ENCODE assay signal across 1 cellular context in the genomic region with DNA sequence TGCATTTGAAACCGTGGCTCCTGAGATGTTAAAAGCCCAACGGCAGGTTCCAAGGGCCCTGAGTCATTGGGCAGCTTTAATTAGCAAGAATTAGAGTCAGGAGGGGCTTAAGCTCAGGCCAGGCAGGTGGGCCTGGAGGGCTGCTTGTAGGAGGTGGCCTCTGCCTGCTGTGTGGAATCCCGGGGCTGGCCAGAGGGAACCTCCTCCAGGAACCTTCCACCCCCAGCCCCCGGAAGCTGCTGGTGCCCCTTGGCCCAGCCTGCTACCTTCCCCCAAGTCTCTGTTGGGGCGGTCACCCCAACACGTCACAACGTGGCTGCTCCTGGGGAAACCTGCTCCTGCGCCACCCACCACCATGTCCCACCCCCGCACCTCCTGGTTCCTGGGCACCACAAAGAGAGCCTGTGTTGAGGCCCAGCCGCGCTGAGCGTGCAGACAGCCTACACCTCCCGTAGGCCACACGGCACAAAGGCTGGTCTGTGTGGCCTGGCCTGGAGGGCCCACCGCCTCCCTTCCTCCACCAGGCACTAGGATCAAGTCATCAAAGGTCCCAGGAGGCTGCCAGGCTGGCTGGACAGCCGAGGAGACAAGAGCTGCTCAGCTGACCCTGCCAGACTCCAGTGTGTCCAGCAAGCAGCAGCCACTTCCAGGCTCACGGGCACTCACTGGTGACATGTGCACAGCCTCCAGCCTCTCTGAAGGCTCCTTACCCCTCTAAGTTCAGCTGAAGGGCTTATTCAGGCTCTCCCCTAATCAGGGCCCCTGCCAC.
TF ChIP-seq lines count a peak whose summit lies in the region.

No MANE protein-coding gene starts in this region.

TF ChIP-seq in HepG2, 621 proteins besides CTCF, POLR2A, EP300 and RAD21 (continued from another document and continues in another):
- TF ChIP-seq ATAD3A (CRISPR knock-in tag; IDR thresholded peaks at IDR 0.05) (no peak), TGIF2 (CRISPR knock-in tag; IDR thresholded peaks at IDR 0.05) (peak; percentile 65; the same call in 1 of the 2 replicates), RXRB (CRISPR knock-in tag; IDR thresholded peaks at IDR 0.05; ENCODE audit: borderline replicate concordance) (peak; percentile 62), ADNP (CRISPR knock-in tag; IDR thresholded peaks at IDR 0.05) (peak; percentile 32; the same call in 1 of the 2 replicates), NR2F2 (IDR thresholded peaks at IDR 0.05; ENCODE audit: borderline replicate concordance, low read depth) (peak; percentile 28; the same call in 1 of the 2 replicates), HDAC1 (CRISPR knock-in tag; IDR thresholded peaks at IDR 0.05) (peak; percentile 79), SIX4 (CRISPR knock-in tag; IDR thresholded peaks at IDR 0.05) (peak; percentile 89), ZNF605 (CRISPR knock-in tag; IDR thresholded peaks at IDR 0.05) (0 out of 2 replicates have a peak, but pooled peaks have one; percentile 6), JUN (CRISPR knock-in tag; IDR thresholded peaks at IDR 0.05) (no peak; the same call in 1 of the 2 replicates), CBX2 (IDR thresholded peaks at IDR 0.05; ENCODE audit: low read depth, low read length) (no peak), CBX2 (CRISPR knock-in tag; IDR thresholded peaks at IDR 0.05; ENCODE audit: low read depth) (no peak), PCBP1 (IDR thresholded peaks at IDR 0.05; ENCODE audit: borderline replicate concordance, low read depth, low read length) (peak; percentile 96), SALL1 (CRISPR knock-in tag; IDR thresholded peaks at IDR 0.05) (peak; percentile 85), REPIN1 (CRISPR knock-in tag; IDR thresholded peaks at IDR 0.05; ENCODE audit: borderline replicate concordance, low read depth) (peak; percentile 15; the same call in 1 of the 2 replicates), ZNF720 (CRISPR knock-in tag; IDR thresholded peaks at IDR 0.05) (peak; percentile 22; the same call in 1 of the 2 replicates), MAFG (CRISPR knock-in tag; IDR thresholded peaks at IDR 0.05) (no peak), TARDBP (CRISPR knock-in tag; IDR thresholded peaks at IDR 0.05) (peak; percentile 3; the same call in 1 of the 2 replicates), ZNF33B (CRISPR knock-in tag; IDR thresholded peaks at IDR 0.05) (0 out of 2 replicates have a peak, but pooled peaks have one; percentile 76), ZNF264 (CRISPR knock-in tag; IDR thresholded peaks at IDR 0.05) (no peak), ZNF331 (CRISPR knock-in tag; IDR thresholded peaks at IDR 0.05) (peak; percentile 92), BCL6 (CRISPR knock-in tag; IDR thresholded peaks at IDR 0.05) (peak; percentile 84), KLF16 (CRISPR knock-in tag; IDR thresholded peaks at IDR 0.05) (peak in 1 of 2 experiments; percentile 71; a peak in 1 of 4 replicates), ZFY (CRISPR knock-in tag; IDR thresholded peaks at IDR 0.05) (peak; percentile 93), ZBTB42 (CRISPR knock-in tag; IDR thresholded peaks at IDR 0.05) (0 out of 2 replicates have a peak, but pooled peaks have one; percentile 2), YEATS4 (CRISPR knock-in tag; IDR thresholded peaks at IDR 0.05; ENCODE audit: borderline replicate concordance) (0 out of 2 replicates have a peak, but pooled peaks have one; percentile 53), TCF12 (IDR thresholded peaks at IDR 0.05) (no peak), TCF12 (CRISPR knock-in tag; IDR thresholded peaks at IDR 0.05) (0 out of 2 replicates have a peak, but pooled peaks have one; percentile 29), ZSCAN12 (CRISPR knock-in tag; IDR thresholded peaks at IDR 0.05) (no peak), ZNF792 (CRISPR knock-in tag; IDR thresholded peaks at IDR 0.05) (peak; percentile 40; the same call in 1 of the 2 replicates), CEBPG (CRISPR knock-in tag; IDR thresholded peaks at IDR 0.05) (peak; percentile 29), ZNF629 (CRISPR knock-in tag; conservative IDR thresholded peaks at IDR 0.05) (no peak; the same call in 1 of the 2 replicates), ZBTB1 (CRISPR knock-in tag; IDR thresholded peaks at IDR 0.05; ENCODE audit: borderline replicate concordance) (0 out of 2 replicates have a peak, but pooled peaks have one; percentile 10), NFIC (IDR thresholded peaks at IDR 0.05; ENCODE audit: low read length) (no peak), ZIK1 (CRISPR knock-in tag; IDR thresholded peaks at IDR 0.05; ENCODE audit: borderline replicate concordance, low read depth) (no peak), MTA1 (CRISPR knock-in tag; IDR thresholded peaks at IDR 0.05; ENCODE audit: borderline replicate concordance) (peak; percentile 62; the same call in 1 of the 2 replicates), ZNF816 (CRISPR knock-in tag; IDR thresholded peaks at IDR 0.05; ENCODE audit: borderline replicate concordance) (no peak), RARA (CRISPR knock-in tag; IDR thresholded peaks at IDR 0.05) (peak; percentile 60), PAF1 (CRISPR knock-in tag; IDR thresholded peaks at IDR 0.05) (0 out of 2 replicates have a peak, but pooled peaks have one; percentile 53), SAFB2 (CRISPR knock-in tag; IDR thresholded peaks at IDR 0.05; ENCODE audit: borderline replicate concordance, low read depth) (no peak), POLR2G (IDR thresholded peaks at IDR 0.05; ENCODE audit: low read depth, low read length) (peak; percentile 96), GZF1 (CRISPR knock-in tag; IDR thresholded peaks at IDR 0.05) (no peak), AHR (CRISPR knock-in tag; IDR thresholded peaks at IDR 0.05) (peak; percentile 96; the same call in 1 of the 2 replicates), RFX5 (IDR thresholded peaks at IDR 0.05; ENCODE audit: low read depth, low read length) (peak; percentile 30; the same call in 1 of the 2 replicates), SATB2 (CRISPR knock-in tag; IDR thresholded peaks at IDR 0.05) (no peak)
- TF ChIP-seq, protein P1, sequence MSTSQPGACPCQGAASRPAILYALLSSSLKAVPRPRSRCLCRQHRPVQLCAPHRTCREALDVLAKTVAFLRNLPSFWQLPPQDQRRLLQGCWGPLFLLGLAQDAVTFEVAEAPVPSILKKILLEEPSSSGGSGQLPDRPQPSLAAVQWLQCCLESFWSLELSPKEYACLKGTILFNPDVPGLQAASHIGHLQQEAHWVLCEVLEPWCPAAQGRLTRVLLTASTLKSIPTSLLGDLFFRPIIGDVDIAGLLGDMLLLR (CRISPR knock-in tag; IDR thresholded peaks at IDR 0.05): 0 out of 2 replicates have a peak, but pooled peaks have one; percentile 53
- TF ChIP-seq, protein P2, sequence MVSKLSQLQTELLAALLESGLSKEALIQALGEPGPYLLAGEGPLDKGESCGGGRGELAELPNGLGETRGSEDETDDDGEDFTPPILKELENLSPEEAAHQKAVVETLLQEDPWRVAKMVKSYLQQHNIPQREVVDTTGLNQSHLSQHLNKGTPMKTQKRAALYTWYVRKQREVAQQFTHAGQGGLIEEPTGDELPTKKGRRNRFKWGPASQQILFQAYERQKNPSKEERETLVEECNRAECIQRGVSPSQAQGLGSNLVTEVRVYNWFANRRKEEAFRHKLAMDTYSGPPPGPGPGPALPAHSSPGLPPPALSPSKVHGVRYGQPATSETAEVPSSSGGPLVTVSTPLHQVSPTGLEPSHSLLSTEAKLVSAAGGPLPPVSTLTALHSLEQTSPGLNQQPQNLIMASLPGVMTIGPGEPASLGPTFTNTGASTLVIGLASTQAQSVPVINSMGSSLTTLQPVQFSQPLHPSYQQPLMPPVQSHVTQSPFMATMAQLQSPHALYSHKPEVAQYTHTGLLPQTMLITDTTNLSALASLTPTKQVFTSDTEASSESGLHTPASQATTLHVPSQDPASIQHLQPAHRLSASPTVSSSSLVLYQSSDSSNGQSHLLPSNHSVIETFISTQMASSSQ (IDR thresholded peaks at IDR 0.05; ENCODE audit: low read depth): no peak
- TF ChIP-seq, protein P2 (CRISPR knock-in tag; IDR thresholded peaks at IDR 0.05; ENCODE audit: borderline replicate concordance): peak; percentile 80; the same call in 1 of the 2 replicates
- TF ChIP-seq, protein P3, sequence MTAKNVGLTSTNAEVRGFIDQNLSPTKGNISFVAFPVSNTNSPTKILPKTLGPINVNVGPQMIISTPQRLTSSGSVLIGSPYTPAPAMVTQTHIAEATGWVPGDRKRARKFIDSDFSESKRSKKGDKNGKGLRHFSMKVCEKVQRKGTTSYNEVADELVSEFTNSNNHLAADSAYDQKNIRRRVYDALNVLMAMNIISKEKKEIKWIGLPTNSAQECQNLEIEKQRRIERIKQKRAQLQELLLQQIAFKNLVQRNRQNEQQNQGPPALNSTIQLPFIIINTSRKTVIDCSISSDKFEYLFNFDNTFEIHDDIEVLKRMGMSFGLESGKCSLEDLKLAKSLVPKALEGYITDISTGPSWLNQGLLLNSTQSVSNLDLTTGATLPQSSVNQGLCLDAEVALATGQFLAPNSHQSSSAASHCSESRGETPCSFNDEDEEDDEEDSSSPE (CRISPR knock-in tag; IDR thresholded peaks at IDR 0.05): peak; percentile 1; the same call in 1 of the 2 replicates
- TF ChIP-seq, protein P4, sequence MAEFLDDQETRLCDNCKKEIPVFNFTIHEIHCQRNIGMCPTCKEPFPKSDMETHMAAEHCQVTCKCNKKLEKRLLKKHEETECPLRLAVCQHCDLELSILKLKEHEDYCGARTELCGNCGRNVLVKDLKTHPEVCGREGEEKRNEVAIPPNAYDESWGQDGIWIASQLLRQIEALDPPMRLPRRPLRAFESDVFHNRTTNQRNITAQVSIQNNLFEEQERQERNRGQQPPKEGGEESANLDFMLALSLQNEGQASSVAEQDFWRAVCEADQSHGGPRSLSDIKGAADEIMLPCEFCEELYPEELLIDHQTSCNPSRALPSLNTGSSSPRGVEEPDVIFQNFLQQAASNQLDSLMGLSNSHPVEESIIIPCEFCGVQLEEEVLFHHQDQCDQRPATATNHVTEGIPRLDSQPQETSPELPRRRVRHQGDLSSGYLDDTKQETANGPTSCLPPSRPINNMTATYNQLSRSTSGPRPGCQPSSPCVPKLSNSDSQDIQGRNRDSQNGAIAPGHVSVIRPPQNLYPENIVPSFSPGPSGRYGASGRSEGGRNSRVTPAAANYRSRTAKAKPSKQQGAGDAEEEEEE (CRISPR knock-in tag; IDR thresholded peaks at IDR 0.05; ENCODE audit: borderline replicate concordance): no peak; the same call in 1 of the 2 replicates
- TF ChIP-seq, protein P5, sequence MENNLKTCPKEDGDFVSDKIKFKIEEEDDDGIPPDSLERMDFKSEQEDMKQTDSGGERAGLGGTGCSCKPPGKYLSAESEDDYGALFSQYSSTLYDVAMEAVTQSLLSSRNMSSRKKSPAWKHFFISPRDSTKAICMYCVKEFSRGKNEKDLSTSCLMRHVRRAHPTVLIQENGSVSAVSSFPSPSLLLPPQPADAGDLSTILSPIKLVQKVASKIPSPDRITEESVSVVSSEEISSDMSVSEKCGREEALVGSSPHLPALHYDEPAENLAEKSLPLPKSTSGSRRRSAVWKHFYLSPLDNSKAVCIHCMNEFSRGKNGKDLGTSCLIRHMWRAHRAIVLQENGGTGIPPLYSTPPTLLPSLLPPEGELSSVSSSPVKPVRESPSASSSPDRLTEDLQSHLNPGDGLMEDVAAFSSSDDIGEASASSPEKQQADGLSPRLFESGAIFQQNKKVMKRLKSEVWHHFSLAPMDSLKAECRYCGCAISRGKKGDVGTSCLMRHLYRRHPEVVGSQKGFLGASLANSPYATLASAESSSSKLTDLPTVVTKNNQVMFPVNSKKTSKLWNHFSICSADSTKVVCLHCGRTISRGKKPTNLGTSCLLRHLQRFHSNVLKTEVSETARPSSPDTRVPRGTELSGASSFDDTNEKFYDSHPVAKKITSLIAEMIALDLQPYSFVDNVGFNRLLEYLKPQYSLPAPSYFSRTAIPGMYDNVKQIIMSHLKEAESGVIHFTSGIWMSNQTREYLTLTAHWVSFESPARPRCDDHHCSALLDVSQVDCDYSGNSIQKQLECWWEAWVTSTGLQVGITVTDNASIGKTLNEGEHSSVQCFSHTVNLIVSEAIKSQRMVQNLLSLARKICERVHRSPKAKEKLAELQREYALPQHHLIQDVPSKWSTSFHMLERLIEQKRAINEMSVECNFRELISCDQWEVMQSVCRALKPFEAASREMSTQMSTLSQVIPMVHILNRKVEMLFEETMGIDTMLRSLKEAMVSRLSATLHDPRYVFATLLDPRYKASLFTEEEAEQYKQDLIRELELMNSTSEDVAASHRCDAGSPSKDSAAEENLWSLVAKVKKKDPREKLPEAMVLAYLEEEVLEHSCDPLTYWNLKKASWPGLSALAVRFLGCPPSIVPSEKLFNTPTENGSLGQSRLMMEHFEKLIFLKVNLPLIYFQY (CRISPR knock-in tag; IDR thresholded peaks at IDR 0.05; ENCODE audit: borderline replicate concordance): peak; percentile 42; the same call in 1 of the 2 replicates
- TF ChIP-seq, protein P6, sequence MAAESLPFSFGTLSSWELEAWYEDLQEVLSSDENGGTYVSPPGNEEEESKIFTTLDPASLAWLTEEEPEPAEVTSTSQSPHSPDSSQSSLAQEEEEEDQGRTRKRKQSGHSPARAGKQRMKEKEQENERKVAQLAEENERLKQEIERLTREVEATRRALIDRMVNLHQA (CRISPR knock-in tag; IDR thresholded peaks at IDR 0.05): no peak
- TF ChIP-seq, protein P7, sequence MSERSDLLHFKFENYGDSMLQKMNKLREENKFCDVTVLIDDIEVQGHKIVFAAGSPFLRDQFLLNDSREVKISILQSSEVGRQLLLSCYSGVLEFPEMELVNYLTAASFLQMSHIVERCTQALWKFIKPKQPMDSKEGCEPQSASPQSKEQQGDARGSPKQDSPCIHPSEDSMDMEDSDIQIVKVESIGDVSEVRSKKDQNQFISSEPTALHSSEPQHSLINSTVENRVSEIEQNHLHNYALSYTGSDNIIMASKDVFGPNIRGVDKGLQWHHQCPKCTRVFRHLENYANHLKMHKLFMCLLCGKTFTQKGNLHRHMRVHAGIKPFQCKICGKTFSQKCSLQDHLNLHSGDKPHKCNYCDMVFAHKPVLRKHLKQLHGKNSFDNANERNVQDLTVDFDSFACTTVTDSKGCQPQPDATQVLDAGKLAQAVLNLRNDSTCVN (CRISPR knock-in tag; IDR thresholded peaks at IDR 0.05; ENCODE audit: borderline replicate concordance): peak; percentile 5; the same call in 1 of the 2 replicates
- TF ChIP-seq, protein P8, sequence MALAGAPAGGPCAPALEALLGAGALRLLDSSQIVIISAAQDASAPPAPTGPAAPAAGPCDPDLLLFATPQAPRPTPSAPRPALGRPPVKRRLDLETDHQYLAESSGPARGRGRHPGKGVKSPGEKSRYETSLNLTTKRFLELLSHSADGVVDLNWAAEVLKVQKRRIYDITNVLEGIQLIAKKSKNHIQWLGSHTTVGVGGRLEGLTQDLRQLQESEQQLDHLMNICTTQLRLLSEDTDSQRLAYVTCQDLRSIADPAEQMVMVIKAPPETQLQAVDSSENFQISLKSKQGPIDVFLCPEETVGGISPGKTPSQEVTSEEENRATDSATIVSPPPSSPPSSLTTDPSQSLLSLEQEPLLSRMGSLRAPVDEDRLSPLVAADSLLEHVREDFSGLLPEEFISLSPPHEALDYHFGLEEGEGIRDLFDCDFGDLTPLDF (CRISPR knock-in tag; IDR thresholded peaks at IDR 0.05): no peak
